Comparison of ENCODE assay signal across 1 cellular context in the genomic region with DNA sequence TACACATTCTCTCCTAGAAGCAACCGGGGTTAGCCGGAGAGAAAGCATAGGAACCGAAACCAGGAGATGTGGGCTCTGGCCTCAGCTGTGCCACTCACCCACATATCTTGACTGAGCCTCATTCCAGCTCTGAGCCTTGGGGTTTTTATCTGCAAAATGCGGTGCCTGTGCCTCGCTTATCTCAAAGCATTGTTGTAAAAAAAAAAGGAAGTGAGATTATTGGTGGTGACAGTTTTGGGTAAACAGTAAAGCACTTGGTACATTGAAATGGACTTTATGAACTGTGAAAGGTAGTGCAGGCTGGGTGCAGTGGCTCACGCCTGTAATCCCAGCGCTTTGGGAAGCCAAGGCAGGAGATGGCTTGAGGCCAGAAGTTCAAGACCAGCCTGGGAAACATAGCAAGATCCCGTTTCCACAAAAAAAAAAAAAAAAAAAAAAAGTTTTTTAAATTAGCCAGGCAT.
TF ChIP-seq lines count a peak whose summit lies in the region.

No MANE protein-coding gene starts in this region.

TF ChIP-seq in K562, 482 proteins besides CTCF, POLR2A, EP300 and RAD21 (continued from another document and continues in another):
- TF ChIP-seq, protein P1, sequence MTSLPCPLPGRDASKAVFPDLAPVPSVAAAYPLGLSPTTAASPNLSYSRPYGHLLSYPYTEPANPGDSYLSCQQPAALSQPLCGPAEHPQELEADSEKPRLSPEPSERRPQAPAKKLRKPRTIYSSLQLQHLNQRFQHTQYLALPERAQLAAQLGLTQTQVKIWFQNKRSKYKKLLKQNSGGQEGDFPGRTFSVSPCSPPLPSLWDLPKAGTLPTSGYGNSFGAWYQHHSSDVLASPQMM (CRISPR knock-in tag; IDR thresholded peaks at IDR 0.05) = no peak
- TF ChIP-seq TBL1XR1 (IDR thresholded peaks at IDR 0.05; ENCODE audit: low read length in 2 of 2) (peak in 1 of 2 experiments; percentile 93; a peak in 2 of 4 replicates), NFIX (CRISPR knock-in tag; IDR thresholded peaks at IDR 0.05; ENCODE audit: low read depth) (no peak), HOXB6 (CRISPR knock-in tag; IDR thresholded peaks at IDR 0.05; ENCODE audit: borderline replicate concordance) (no peak), HNRNPH1 (optimal IDR thresholded peaks at IDR 0.05; ENCODE audit: low read depth, low read length) (no peak), NFRKB (IDR thresholded peaks at IDR 0.05; ENCODE audit: low read depth) (no peak), SMARCC2 (IDR thresholded peaks at IDR 0.05; ENCODE audit: low read depth) (peak; percentile 92), PHB (CRISPR knock-in tag; IDR thresholded peaks at IDR 0.05) (no peak), FOXK2 (conservative IDR thresholded peaks at IDR 0.05 in 1 of 2, IDR thresholded peaks at IDR 0.05 in 1 of 2; ENCODE audit: low read depth in 2 of 2) (peak; percentile 62 to 74; a peak in 2 of 4 replicates), SRSF3 (IDR thresholded peaks at IDR 0.05; ENCODE audit: insufficient read depth, low read length) (no peak), SMARCE1 (IDR thresholded peaks at IDR 0.05) (peak; percentile 98), HDGF (IDR thresholded peaks at IDR 0.05) (no peak), ARHGAP35 (IDR thresholded peaks at IDR 0.05; ENCODE audit: partially characterized antibody) (no peak), L3MBTL2 (IDR thresholded peaks at IDR 0.05) (peak; percentile 32), ZNF212 (CRISPR knock-in tag; IDR thresholded peaks at IDR 0.05) (no peak), KAT8 (IDR thresholded peaks at IDR 0.05; ENCODE audit: low read depth) (no peak), TSC22D4 (tag; IDR thresholded peaks at IDR 0.05) (no peak), ZNF175 (CRISPR knock-in tag; IDR thresholded peaks at IDR 0.05; ENCODE audit: low read depth) (peak; percentile 89), KLF1 (tag; IDR thresholded peaks at IDR 0.05) (no peak), MECOM (CRISPR knock-in tag; IDR thresholded peaks at IDR 0.05) (peak; percentile 65; the same call in 1 of the 2 replicates), POLR2AphosphoS2 (IDR thresholded peaks at IDR 0.05; ENCODE audit: low read length) (no peak), ASH1L (IDR thresholded peaks at IDR 0.05; ENCODE audit: borderline replicate concordance, low read depth, partially characterized antibody) (no peak), EZH2 (IDR thresholded peaks at IDR 0.05; ENCODE audit: borderline replicate concordance, low read depth, low read length) (no peak), SMARCB1 (IDR thresholded peaks at IDR 0.05; ENCODE audit: insufficient read length, low read depth) (no peak), GATAD2A (IDR thresholded peaks at IDR 0.05) (peak; percentile 91), TEAD1 (CRISPR knock-in tag; IDR thresholded peaks at IDR 0.05) (peak; percentile 43 to 93; a peak in 3 of 4 replicates), THRAP3 (IDR thresholded peaks at IDR 0.05; ENCODE audit: borderline replicate concordance) (no peak), RCOR1 (IDR thresholded peaks at IDR 0.05; ENCODE audit: borderline replicate concordance in 1 of 2, low read depth in 2 of 2, low read length in 2 of 2) (peak; percentile 48 to 99; a peak in 3 of 4 replicates), EGR1 (conservative IDR thresholded peaks at IDR 0.05) (no peak), CCNT2 (IDR thresholded peaks at IDR 0.05; ENCODE audit: borderline replicate concordance, extremely low read depth, insufficient read length, low read depth, low read length) (peak; percentile 94), ZFP1 (CRISPR knock-in tag; IDR thresholded peaks at IDR 0.05) (no peak), GTF3C2 (IDR thresholded peaks at IDR 0.05; ENCODE audit: borderline replicate concordance, extremely low read depth, insufficient read length) (no peak), DMBX1 (CRISPR knock-in tag; IDR thresholded peaks at IDR 0.05; ENCODE audit: borderline replicate concordance) (peak; percentile 81; the same call in 1 of the 2 replicates)
- TF ChIP-seq, protein P2, sequence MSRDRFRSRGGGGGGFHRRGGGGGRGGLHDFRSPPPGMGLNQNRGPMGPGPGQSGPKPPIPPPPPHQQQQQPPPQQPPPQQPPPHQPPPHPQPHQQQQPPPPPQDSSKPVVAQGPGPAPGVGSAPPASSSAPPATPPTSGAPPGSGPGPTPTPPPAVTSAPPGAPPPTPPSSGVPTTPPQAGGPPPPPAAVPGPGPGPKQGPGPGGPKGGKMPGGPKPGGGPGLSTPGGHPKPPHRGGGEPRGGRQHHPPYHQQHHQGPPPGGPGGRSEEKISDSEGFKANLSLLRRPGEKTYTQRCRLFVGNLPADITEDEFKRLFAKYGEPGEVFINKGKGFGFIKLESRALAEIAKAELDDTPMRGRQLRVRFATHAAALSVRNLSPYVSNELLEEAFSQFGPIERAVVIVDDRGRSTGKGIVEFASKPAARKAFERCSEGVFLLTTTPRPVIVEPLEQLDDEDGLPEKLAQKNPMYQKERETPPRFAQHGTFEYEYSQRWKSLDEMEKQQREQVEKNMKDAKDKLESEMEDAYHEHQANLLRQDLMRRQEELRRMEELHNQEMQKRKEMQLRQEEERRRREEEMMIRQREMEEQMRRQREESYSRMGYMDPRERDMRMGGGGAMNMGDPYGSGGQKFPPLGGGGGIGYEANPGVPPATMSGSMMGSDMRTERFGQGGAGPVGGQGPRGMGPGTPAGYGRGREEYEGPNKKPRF (IDR thresholded peaks at IDR 0.05; ENCODE audit: low read depth, low read length) = no peak
- TF ChIP-seq, protein P3, sequence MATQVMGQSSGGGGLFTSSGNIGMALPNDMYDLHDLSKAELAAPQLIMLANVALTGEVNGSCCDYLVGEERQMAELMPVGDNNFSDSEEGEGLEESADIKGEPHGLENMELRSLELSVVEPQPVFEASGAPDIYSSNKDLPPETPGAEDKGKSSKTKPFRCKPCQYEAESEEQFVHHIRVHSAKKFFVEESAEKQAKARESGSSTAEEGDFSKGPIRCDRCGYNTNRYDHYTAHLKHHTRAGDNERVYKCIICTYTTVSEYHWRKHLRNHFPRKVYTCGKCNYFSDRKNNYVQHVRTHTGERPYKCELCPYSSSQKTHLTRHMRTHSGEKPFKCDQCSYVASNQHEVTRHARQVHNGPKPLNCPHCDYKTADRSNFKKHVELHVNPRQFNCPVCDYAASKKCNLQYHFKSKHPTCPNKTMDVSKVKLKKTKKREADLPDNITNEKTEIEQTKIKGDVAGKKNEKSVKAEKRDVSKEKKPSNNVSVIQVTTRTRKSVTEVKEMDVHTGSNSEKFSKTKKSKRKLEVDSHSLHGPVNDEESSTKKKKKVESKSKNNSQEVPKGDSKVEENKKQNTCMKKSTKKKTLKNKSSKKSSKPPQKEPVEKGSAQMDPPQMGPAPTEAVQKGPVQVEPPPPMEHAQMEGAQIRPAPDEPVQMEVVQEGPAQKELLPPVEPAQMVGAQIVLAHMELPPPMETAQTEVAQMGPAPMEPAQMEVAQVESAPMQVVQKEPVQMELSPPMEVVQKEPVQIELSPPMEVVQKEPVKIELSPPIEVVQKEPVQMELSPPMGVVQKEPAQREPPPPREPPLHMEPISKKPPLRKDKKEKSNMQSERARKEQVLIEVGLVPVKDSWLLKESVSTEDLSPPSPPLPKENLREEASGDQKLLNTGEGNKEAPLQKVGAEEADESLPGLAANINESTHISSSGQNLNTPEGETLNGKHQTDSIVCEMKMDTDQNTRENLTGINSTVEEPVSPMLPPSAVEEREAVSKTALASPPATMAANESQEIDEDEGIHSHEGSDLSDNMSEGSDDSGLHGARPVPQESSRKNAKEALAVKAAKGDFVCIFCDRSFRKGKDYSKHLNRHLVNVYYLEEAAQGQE (CRISPR knock-in tag; IDR thresholded peaks at IDR 0.05; ENCODE audit: low read depth) = no peak
- TF ChIP-seq, protein P4, sequence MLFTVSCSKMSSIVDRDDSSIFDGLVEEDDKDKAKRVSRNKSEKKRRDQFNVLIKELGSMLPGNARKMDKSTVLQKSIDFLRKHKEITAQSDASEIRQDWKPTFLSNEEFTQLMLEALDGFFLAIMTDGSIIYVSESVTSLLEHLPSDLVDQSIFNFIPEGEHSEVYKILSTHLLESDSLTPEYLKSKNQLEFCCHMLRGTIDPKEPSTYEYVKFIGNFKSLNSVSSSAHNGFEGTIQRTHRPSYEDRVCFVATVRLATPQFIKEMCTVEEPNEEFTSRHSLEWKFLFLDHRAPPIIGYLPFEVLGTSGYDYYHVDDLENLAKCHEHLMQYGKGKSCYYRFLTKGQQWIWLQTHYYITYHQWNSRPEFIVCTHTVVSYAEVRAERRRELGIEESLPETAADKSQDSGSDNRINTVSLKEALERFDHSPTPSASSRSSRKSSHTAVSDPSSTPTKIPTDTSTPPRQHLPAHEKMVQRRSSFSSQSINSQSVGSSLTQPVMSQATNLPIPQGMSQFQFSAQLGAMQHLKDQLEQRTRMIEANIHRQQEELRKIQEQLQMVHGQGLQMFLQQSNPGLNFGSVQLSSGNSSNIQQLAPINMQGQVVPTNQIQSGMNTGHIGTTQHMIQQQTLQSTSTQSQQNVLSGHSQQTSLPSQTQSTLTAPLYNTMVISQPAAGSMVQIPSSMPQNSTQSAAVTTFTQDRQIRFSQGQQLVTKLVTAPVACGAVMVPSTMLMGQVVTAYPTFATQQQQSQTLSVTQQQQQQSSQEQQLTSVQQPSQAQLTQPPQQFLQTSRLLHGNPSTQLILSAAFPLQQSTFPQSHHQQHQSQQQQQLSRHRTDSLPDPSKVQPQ (CRISPR knock-in tag; IDR thresholded peaks at IDR 0.05; ENCODE audit: borderline replicate concordance) = no peak
- TF ChIP-seq, protein P5, sequence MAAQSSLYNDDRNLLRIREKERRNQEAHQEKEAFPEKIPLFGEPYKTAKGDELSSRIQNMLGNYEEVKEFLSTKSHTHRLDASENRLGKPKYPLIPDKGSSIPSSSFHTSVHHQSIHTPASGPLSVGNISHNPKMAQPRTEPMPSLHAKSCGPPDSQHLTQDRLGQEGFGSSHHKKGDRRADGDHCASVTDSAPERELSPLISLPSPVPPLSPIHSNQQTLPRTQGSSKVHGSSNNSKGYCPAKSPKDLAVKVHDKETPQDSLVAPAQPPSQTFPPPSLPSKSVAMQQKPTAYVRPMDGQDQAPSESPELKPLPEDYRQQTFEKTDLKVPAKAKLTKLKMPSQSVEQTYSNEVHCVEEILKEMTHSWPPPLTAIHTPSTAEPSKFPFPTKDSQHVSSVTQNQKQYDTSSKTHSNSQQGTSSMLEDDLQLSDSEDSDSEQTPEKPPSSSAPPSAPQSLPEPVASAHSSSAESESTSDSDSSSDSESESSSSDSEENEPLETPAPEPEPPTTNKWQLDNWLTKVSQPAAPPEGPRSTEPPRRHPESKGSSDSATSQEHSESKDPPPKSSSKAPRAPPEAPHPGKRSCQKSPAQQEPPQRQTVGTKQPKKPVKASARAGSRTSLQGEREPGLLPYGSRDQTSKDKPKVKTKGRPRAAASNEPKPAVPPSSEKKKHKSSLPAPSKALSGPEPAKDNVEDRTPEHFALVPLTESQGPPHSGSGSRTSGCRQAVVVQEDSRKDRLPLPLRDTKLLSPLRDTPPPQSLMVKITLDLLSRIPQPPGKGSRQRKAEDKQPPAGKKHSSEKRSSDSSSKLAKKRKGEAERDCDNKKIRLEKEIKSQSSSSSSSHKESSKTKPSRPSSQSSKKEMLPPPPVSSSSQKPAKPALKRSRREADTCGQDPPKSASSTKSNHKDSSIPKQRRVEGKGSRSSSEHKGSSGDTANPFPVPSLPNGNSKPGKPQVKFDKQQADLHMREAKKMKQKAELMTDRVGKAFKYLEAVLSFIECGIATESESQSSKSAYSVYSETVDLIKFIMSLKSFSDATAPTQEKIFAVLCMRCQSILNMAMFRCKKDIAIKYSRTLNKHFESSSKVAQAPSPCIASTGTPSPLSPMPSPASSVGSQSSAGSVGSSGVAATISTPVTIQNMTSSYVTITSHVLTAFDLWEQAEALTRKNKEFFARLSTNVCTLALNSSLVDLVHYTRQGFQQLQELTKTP (IDR thresholded peaks at IDR 0.05; ENCODE audit: low read depth in 1 of 2, partially characterized antibody in 2 of 2) = peak in 1 of 2 experiments; percentile 61
- TF ChIP-seq, protein P6, sequence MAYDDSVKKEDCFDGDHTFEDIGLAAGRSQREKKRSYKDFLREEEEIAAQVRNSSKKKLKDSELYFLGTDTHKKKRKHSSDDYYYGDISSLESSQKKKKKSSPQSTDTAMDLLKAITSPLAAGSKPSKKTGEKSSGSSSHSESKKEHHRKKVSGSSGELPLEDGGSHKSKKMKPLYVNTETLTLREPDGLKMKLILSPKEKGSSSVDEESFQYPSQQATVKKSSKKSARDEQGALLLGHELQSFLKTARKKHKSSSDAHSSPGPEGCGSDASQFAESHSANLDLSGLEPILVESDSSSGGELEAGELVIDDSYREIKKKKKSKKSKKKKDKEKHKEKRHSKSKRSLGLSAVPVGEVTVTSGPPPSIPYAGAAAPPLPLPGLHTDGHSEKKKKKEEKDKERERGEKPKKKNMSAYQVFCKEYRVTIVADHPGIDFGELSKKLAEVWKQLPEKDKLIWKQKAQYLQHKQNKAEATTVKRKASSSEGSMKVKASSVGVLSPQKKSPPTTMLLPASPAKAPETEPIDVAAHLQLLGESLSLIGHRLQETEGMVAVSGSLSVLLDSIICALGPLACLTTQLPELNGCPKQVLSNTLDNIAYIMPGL (CRISPR knock-in tag; IDR thresholded peaks at IDR 0.05) = no peak
- TF ChIP-seq, protein P7, sequence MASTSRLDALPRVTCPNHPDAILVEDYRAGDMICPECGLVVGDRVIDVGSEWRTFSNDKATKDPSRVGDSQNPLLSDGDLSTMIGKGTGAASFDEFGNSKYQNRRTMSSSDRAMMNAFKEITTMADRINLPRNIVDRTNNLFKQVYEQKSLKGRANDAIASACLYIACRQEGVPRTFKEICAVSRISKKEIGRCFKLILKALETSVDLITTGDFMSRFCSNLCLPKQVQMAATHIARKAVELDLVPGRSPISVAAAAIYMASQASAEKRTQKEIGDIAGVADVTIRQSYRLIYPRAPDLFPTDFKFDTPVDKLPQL (IDR thresholded peaks at IDR 0.05; ENCODE audit: extremely low read depth, insufficient read length) = no peak
